In the genomic region with DNA sequence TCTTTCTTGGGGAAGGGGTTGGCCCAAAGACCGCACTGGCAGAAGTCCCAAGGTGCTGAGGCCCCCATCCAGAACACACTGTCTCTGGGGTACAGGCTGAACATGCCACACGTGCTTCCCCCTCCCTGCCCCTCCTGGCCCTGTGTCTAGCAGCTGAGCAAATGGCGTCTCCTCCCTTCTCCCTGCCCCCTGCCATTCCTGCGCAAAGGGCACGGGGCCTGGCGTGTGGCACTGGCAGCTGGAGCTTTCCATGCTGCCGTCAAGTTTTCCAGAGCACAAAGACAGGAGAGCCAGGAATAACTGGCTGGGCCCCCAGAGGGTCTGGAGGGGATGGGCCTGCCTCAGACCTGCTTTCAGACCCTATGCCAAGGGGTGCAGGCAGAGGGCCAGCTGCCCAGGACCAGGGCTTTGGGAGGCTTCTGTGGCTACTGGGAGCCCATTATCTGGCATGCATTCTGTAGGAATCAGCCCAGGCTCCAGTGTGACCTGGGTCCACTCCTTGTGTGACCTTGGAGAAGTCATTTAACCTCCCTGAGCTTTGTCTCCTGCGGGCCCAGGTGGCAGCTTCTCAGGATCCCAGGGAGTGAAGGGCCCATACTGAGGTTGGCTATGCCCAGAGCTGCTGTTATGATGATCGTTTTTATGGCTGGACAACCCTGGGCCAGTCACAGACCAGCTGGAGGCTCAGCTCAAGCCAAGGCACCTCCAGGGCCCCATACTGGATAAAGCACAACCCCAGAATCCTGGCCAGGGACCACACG, we compare ENCODE assay signal across 1 cellular context.
TF ChIP-seq lines count a peak whose summit lies in the region.

No MANE protein-coding gene starts in this region.

TF ChIP-seq in IMR-90, 13 proteins besides CTCF, POLR2A, EP300 and RAD21:
- TF ChIP-seq BHLHE40 (IDR thresholded peaks at IDR 0.05; ENCODE audit: low read depth, low read length) (no peak), CHD1 (IDR thresholded peaks at IDR 0.05; ENCODE audit: low read depth, low read length) (no peak), NFE2L2 (IDR thresholded peaks at IDR 0.05; ENCODE audit: low read depth, low read length) (no peak), MXI1 (IDR thresholded peaks at IDR 0.05; ENCODE audit: borderline replicate concordance, low read depth, low read length) (no peak), FOS (IDR thresholded peaks at IDR 0.05; ENCODE audit: low read depth, low read length) (no peak), RCOR1 (IDR thresholded peaks at IDR 0.05; ENCODE audit: insufficient replicate concordance, low read length) (no peak), MAFK (IDR thresholded peaks at IDR 0.05; ENCODE audit: low read depth, low read length) (no peak), SMC3 (IDR thresholded peaks at IDR 0.05; ENCODE audit: low read depth, low read length) (no peak), MAZ (IDR thresholded peaks at IDR 0.05; ENCODE audit: borderline replicate concordance, low read depth, low read length) (no peak), CEBPB (IDR thresholded peaks at IDR 0.05; ENCODE audit: low read depth, low read length) (no peak), RFX5 (IDR thresholded peaks at IDR 0.05; ENCODE audit: low read depth, low read length) (no peak)
- TF ChIP-seq, protein P1, sequence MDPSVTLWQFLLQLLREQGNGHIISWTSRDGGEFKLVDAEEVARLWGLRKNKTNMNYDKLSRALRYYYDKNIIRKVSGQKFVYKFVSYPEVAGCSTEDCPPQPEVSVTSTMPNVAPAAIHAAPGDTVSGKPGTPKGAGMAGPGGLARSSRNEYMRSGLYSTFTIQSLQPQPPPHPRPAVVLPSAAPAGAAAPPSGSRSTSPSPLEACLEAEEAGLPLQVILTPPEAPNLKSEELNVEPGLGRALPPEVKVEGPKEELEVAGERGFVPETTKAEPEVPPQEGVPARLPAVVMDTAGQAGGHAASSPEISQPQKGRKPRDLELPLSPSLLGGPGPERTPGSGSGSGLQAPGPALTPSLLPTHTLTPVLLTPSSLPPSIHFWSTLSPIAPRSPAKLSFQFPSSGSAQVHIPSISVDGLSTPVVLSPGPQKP (IDR thresholded peaks at IDR 0.05; ENCODE audit: borderline replicate concordance, low read depth, low read length), result no peak
- TF ChIP-seq, protein P2, sequence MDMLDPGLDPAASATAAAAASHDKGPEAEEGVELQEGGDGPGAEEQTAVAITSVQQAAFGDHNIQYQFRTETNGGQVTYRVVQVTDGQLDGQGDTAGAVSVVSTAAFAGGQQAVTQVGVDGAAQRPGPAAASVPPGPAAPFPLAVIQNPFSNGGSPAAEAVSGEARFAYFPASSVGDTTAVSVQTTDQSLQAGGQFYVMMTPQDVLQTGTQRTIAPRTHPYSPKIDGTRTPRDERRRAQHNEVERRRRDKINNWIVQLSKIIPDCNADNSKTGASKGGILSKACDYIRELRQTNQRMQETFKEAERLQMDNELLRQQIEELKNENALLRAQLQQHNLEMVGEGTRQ (IDR thresholded peaks at IDR 0.05; ENCODE audit: low read depth, low read length), result no peak
TF ChIP-seq in IMR-90: peak in this region for 0.
